17 cellular contexts compared by ENCODE assay signal in genomic region chr15:75961332-75961731, GRCh38. TPM values are rescaled to one million over a fixed set of nuclear protein-coding genes. Genes with fewer than 3 reads are reported as not detected.
DNase-seq lines count a peak whose midpoint lies in the region; ATAC-seq, FAIRE-seq and TF ChIP-seq lines count a peak whose summit lies in the region.
"Had no signal": no experiment of that assay in that cellular context is flagged by ENCODE, and none has a peak within 500 bp of the region (broad histone marks: within the 10 kb centered on the region; RNA-seq: fewer than 3 reads in every experiment).

No MANE protein-coding gene starts in this region.

- TF ChIP-seq EP300 in HepG2 (IDR thresholded peaks at IDR 0.05; ENCODE audit: low read depth in 2 of 2, low read length in 2 of 2), result no peak
- no peak for TF ChIP-seq EP300 in HepG2 (CRISPR knock-in tag; IDR thresholded peaks at IDR 0.05; ENCODE audit: borderline replicate concordance)
- TF ChIP-seq EP300 in Ishikawa (IDR thresholded peaks at IDR 0.05; ENCODE audit: borderline replicate concordance), result no peak
- TF ChIP-seq EP300 in K562 (IDR thresholded peaks at IDR 0.05; ENCODE audit: low read length), result no peak

- H3F3A ChIP-seq in smooth muscle cell (ENCODE audit: low read depth), result no peaks in the 10 kb centered on the region

- H3K4me2 ChIP-seq in HepG2 (ENCODE audit: low read depth, low read length), result no peak overlapping the region
- H3K4me2 ChIP-seq in K562 (ENCODE audit: insufficient read depth, low read length), result no peak overlapping the region
- no peak overlapping the region for H3K4me2 ChIP-seq in smooth muscle cell

- no peaks in the 10 kb centered on the region for H3K79me2 ChIP-seq in HepG2 (ENCODE audit: insufficient read depth, low read length)
- no peaks in the 10 kb centered on the region for H3K79me2 ChIP-seq in K562 (ENCODE audit: control insufficient read depth, insufficient read depth, low read length)
- no peaks in the 10 kb centered on the region for H3K79me2 ChIP-seq in smooth muscle cell (ENCODE audit: low read depth)

- H3K9ac ChIP-seq in HepG2 (ENCODE audit: insufficient read depth, low read depth, low read length), result no peak overlapping the region
- no peak overlapping the region for H3K9ac ChIP-seq in K562 (ENCODE audit: insufficient read depth in 1 of 2, low read depth in 2 of 2, low read length in 2 of 2)
- H3K9ac ChIP-seq in smooth muscle cell (ENCODE audit: low read depth), result no peak overlapping the region

- ATAC-seq in HepG2, result no peak
- no peak for ATAC-seq in right lobe of liver
- ATAC-seq in K562, result no peak
- ATAC-seq in GM19467 (IDR thresholded peaks at IDR 0.05; ENCODE audit: unreplicated experiment), result no peak
- ATAC-seq: CD8-positive, alpha-beta T cell had no signal

- H3K4me1 ChIP-seq in HepG2 (ENCODE audit: insufficient read depth, low read length) (peaks cover 14% of the 10 kb centered on the region), right lobe of liver (no peaks in the 10 kb centered on the region), K562 (replicated peaks in 1 of 2; ENCODE audit: control insufficient read depth in 2 of 2, insufficient read depth in 2 of 2, low read length in 2 of 2) (peaks cover 0 to 7% of the 10 kb centered on the region in 2 experiments; a peak in 1 of 5 replicates), smooth muscle cell (ENCODE audit: low read depth) (no peaks in the 10 kb centered on the region)

- no peak overlapping the region for H3K4me3 ChIP-seq in HepG2 (replicated peaks in 1 of 3; ENCODE audit: insufficient read depth in 1 of 3, low read depth in 2 of 3, low read length in 3 of 3)
- no peak overlapping the region for H3K4me3 ChIP-seq in right lobe of liver
- H3K4me3 ChIP-seq in K562, result no peak overlapping the region
- H3K4me3 ChIP-seq in smooth muscle cell, result no peak overlapping the region

- FAIRE-seq in HepG2 (lab: Jason Lieb, UNC) (no peak), K562 (lab: Jason Lieb, UNC) (no peak)
- FAIRE-seq: D721Med had no signal

- no peaks in the 10 kb centered on the region for H3K9me1 ChIP-seq in K562 (ENCODE audit: control insufficient read depth, insufficient read depth, low read length)

- H4K20me1 ChIP-seq in HepG2 (ENCODE audit: insufficient read depth, low read length) (no peaks in the 10 kb centered on the region), K562 (replicated peaks; ENCODE audit: control insufficient read depth, insufficient read depth, low read length) (no peaks in the 10 kb centered on the region), smooth muscle cell (ENCODE audit: low read depth) (no peaks in the 10 kb centered on the region)

- H3K9me3 ChIP-seq in HepG2 (ENCODE audit: low read length) (no peaks in the 10 kb centered on the region), right lobe of liver (no peaks in the 10 kb centered on the region), K562 (replicated peaks; ENCODE audit: control insufficient read depth, insufficient read depth, low read depth, low read length) (no peaks in the 10 kb centered on the region), smooth muscle cell (replicated peaks; ENCODE audit: low read depth) (no peaks in the 10 kb centered on the region)

- in situ Hi-C loops in HepG2 (cut with HindIII; ENCODE audit: extremely low pct_ligation_motif_present, low pct_unique_long_range_greater_than_20kb), result no loop called here
- in situ Hi-C loops in K562 (cut with MboI), result no loop called here

- DNase-seq in HepG2 (ENCODE audit: low spot score) (no peak), right lobe of liver (no peak), K562 (ENCODE audit: extremely low read depth in 1 of 4, low spot score in 3 of 4) (no peak), substantia nigra (lab: John Stamatoyannopoulos, UW) (no peak), smooth muscle cell (lab: John Stamatoyannopoulos, UW; ENCODE audit: unreplicated experiment) (no peak)
- DNase-seq: CD8-positive, alpha-beta T cell; COR-L47; DMS153; HCEC 1CT; HFFc6; KG1 had no signal

- H3K27me3 ChIP-seq in HepG2 (ENCODE audit: control insufficient read depth in 1 of 2, insufficient read depth in 2 of 2, low read length in 2 of 2) (peaks cover 3 to 4% of the 10 kb centered on the region in 2 experiments; a peak in 1 of 5 replicates), right lobe of liver (no peaks in the 10 kb centered on the region), K562 (ENCODE audit: control insufficient read depth in 2 of 2, insufficient read depth in 2 of 2, low read length in 2 of 2) (no peaks in the 10 kb centered on the region; a peak in 2 of 5 replicates), smooth muscle cell (ENCODE audit: low read depth) (peaks cover 15% of the 10 kb centered on the region)

- no peak overlapping the region for H2AFZ ChIP-seq in HepG2 (ENCODE audit: low read length)
- H2AFZ ChIP-seq in K562 (ENCODE audit: low read depth, low read length), result no peak overlapping the region
- no peak overlapping the region for H2AFZ ChIP-seq in smooth muscle cell (ENCODE audit: low read depth)

- BruUV-seq in HepG2 (replicated peaks; lab: Mats Ljungman, UMichigan) (no TSS peak), K562 (replicated peaks; lab: Mats Ljungman, UMichigan) (no TSS peak)

- TF ChIP-seq RAD21 in HepG2 (CRISPR knock-in tag; IDR thresholded peaks at IDR 0.05), result no peak
- TF ChIP-seq RAD21 in Ishikawa (IDR thresholded peaks at IDR 0.05; ENCODE audit: low read depth), result no peak
- no peak for TF ChIP-seq RAD21 in K562 (CRISPR knock-in tag; conservative IDR thresholded peaks at IDR 0.05 in 1 of 2, IDR thresholded peaks at IDR 0.05 in 1 of 2)

- intact Hi-C loops in HepG2 (cut with micrococcal nuclease; ENCODE audit: unreplicated experiment) (no loop called here), right lobe of liver (cut with DNase I) (no loop called here), K562 (cut with micrococcal nuclease) (no loop called here)

- no peak for TF ChIP-seq POLR2A in HepG2 (IDR thresholded peaks at IDR 0.05; ENCODE audit: insufficient read depth in 1 of 2, low read depth in 2 of 2, low read length in 2 of 2)
- TF ChIP-seq POLR2A in right lobe of liver (IDR thresholded peaks at IDR 0.05), result no peak
- no peak for TF ChIP-seq POLR2A in K562 (conservative IDR thresholded peaks at IDR 0.05)

- H3K27ac ChIP-seq in HepG2 (ENCODE audit: extremely low read length, insufficient read depth, low read length) (no peak overlapping the region), right lobe of liver (no peak overlapping the region), K562 (ENCODE audit: extremely low read depth, low read depth, low read length) (no peak overlapping the region), substantia nigra (ENCODE audit: low read depth, low read length, poor library complexity, severe bottlenecking) (no peak overlapping the region), smooth muscle cell (ENCODE audit: low read depth) (no peak overlapping the region)

- H3K36me3 ChIP-seq in HepG2 (replicated peaks in 1 of 2; ENCODE audit: control insufficient read depth in 1 of 2, insufficient read depth in 2 of 2, low read length in 2 of 2), result no peaks in the 10 kb centered on the region
- H3K36me3 ChIP-seq in right lobe of liver, result no peaks in the 10 kb centered on the region
- no peaks in the 10 kb centered on the region for H3K36me3 ChIP-seq in K562 (ENCODE audit: control insufficient read depth, insufficient read depth, low read length)
- H3K36me3 ChIP-seq in smooth muscle cell (ENCODE audit: low read depth), result no peaks in the 10 kb centered on the region

- TF ChIP-seq CTCF in HepG2 (CRISPR knock-in tag; IDR thresholded peaks at IDR 0.05) (no peak), right lobe of liver (IDR thresholded peaks at IDR 0.05) (no peak), K562 (IDR thresholded peaks at IDR 0.05 in 2 of 3, conservative IDR thresholded peaks at IDR 0.05 in 1 of 3; ENCODE audit: insufficient read depth in 2 of 3, low read depth in 1 of 3, low read length in 3 of 3) (no peak), smooth muscle cell (IDR thresholded peaks at IDR 0.05; ENCODE audit: borderline replicate concordance, insufficient read depth, poor library complexity, severe bottlenecking) (no peak)

- POLR2A ChIA-PET in HepG2 (lab: Yijun Ruan, JAX) (no interaction called here), K562 (lab: Yijun Ruan, JAX) (interaction anchor here (1.1 kb wide), 1 partner anchor 177 kb away, joined by 3 read pairs; no protein-coding TSS in a partner anchor)

- CTCF ChIA-PET in HepG2 (lab: Yijun Ruan, JAX; ENCODE audit: low intra/inter-chr PET ratio, low total read pairs), result no interaction called here
- CTCF ChIA-PET in K562 (lab: Yijun Ruan, JAX; ENCODE audit: low intra/inter-chr PET ratio), result no interaction called here

- 32% methylated on average over 1 of the region's 1 CpG for WGBS in HepG2 (ENCODE audit: low lambda C conversion rate)
- 83% methylated on average over 1 of the region's 1 CpG for WGBS in right lobe of liver (ENCODE audit: insufficient coverage, low coverage, low lambda C conversion rate, missing lambda C conversion rate)
- WGBS in K562 (ENCODE audit: insufficient coverage, low coverage, missing lambda C conversion rate), result 100% methylated on average over 1 of the region's 1 CpG
- WGBS in smooth muscle cell (ENCODE audit: low lambda C conversion rate), result 95% methylated on average over 1 of the region's 1 CpG

RNA-seq across cellular contexts. Expression of gene NRG4, which starts 50.9 kb away (rescaled TPM):
- not detected in 2 replicates for total RNA-seq in HepG2 (2016; rRNA removed; fragmentation: Illumina TruSeq; extraction: Trizol)
- total RNA-seq in HepG2 (2016; cell fraction: cytosol; rRNA removed; fragmentation: Illumina TruSeq; extraction: Trizol; ENCODE audit: low read depth), result not detected in 2 replicates
- total RNA-seq in HepG2 (2016; cell fraction: insoluble cytoplasmic fraction; rRNA removed; fragmentation: Illumina TruSeq; extraction: Trizol), result not detected in 2 replicates
- not detected in 2 replicates for total RNA-seq in HepG2 (2016; cell fraction: membrane; rRNA removed; fragmentation: Illumina TruSeq; extraction: Trizol)
- not detected in 2 replicates for total RNA-seq in HepG2 (2016; cell fraction: nucleus; rRNA removed; fragmentation: Illumina TruSeq; extraction: Trizol)
- polyA plus RNA-seq in HepG2 (2011; rRNA removed), result 0.01 TPM in 1 of 2 replicates, not detected in the other
- polyA plus RNA-seq in HepG2 (2011; cell fraction: cytosol; rRNA removed), result not detected in 2 replicates
- polyA plus RNA-seq in HepG2 (2011; cell fraction: nucleus; rRNA removed), result not detected in 2 replicates
- polyA plus RNA-seq in HepG2 (2012), result 0.43 and 0.79 TPM in 2 replicates
- polyA plus RNA-seq in HepG2 (2016; cell fraction: cytosol; fragmentation: Illumina TruSeq; extraction: Trizol; ENCODE audit: low read depth), result not detected in 2 replicates
- polyA plus RNA-seq in HepG2 (2016; cell fraction: insoluble cytoplasmic fraction; fragmentation: Illumina TruSeq; extraction: Trizol; ENCODE audit: low read depth), result not detected in 2 replicates
- not detected in 2 replicates for polyA plus RNA-seq in HepG2 (2016; cell fraction: membrane; fragmentation: Illumina TruSeq; extraction: Trizol; ENCODE audit: low read depth)
- not detected in 2 replicates for polyA plus RNA-seq in HepG2 (2016; cell fraction: nucleus; fragmentation: Illumina TruSeq; extraction: Trizol; ENCODE audit: insufficient read depth, low read depth)
- 17.9 TPM in 1 of 2 replicates, not detected in the other for polyA minus RNA-seq in HepG2 (2011; rRNA and poly(A)+ RNA removed; ENCODE audit: low replicate concordance)
- not detected in 2 replicates for polyA minus RNA-seq in HepG2 (2011; cell fraction: cytosol; rRNA and poly(A)+ RNA removed)
- polyA minus RNA-seq in HepG2 (2011; cell fraction: nucleus; rRNA and poly(A)+ RNA removed), result not detected in 2 replicates
- total RNA-seq in right lobe of liver, result 1 to 10 TPM in 5 of 6 experiments, under 1 TPM in 1; 0.49 to 2.9 (median 2.0) TPM
- 0.58 and 1.0 TPM in 2 replicates for total RNA-seq in K562 (2011; cell fraction: chromatin; rRNA removed; ENCODE audit: low replicate concordance)
- 0.83 TPM in 1 of 2 replicates, not detected in the other for total RNA-seq in K562 (2011; cell fraction: nucleolus; rRNA removed)
- 0.61 and 0.81 TPM in 2 replicates for total RNA-seq in K562 (2011; cell fraction: nucleoplasm; rRNA removed)
- 0.50 and 0.86 TPM in 2 replicates for total RNA-seq in K562 (2014; rRNA removed)
- 0.76 and 0.80 TPM in 2 replicates for total RNA-seq in K562 (2014; rRNA removed; fragmentation: Illumina TruSeq; extraction: Trizol)
- 1.7 and 2.3 TPM in 2 replicates for total RNA-seq in K562 (2015; rRNA removed; fragmentation: Illumina TruSeq; extraction: Trizol)
- total RNA-seq in K562 (2021), result 1.5 TPM in 2 replicates
- polyA plus RNA-seq in K562 (2011; rRNA removed), result 0.05 and 0.33 TPM in 2 replicates
- 0.37 TPM in 1 of 2 replicates, not detected in the other for polyA plus RNA-seq in K562 (2011; cell fraction: cytosol; rRNA removed)
- polyA plus RNA-seq in K562 (2011; cell fraction: nucleus; rRNA removed), result 0.04 and 0.10 TPM in 2 replicates
- polyA plus RNA-seq in K562 (2012), result 1.4 and 1.8 TPM in 2 replicates
- polyA plus RNA-seq in K562 (2014; fragmentation: Illumina TruSeq; extraction: Trizol), result 0.71 and 1.2 TPM in 2 replicates
- 1 to 10 TPM; 2.4 to 2.5 TPM for polyA plus RNA-seq in K562 (2014; fragmentation: Nextera tagmentation; extraction: Ambion mirVana)
- 0.60 and 1.2 TPM in 2 replicates for polyA plus RNA-seq in K562 (2014; rRNA removed)
- 0.95 TPM in 1 of 2 replicates, not detected in the other for polyA minus RNA-seq in K562 (2011; rRNA and poly(A)+ RNA removed)
- polyA minus RNA-seq in K562 (2011; cell fraction: cytosol; rRNA and poly(A)+ RNA removed), result not detected in 2 replicates
- 0.11 and 0.27 TPM in 2 replicates for polyA minus RNA-seq in K562 (2011; cell fraction: nucleus; rRNA and poly(A)+ RNA removed)
- total RNA-seq in smooth muscle cell, result 0.13 TPM in 1 of 2 replicates, not detected in the other
- 0.30 and 0.37 TPM in 2 replicates for polyA plus RNA-seq in smooth muscle cell
- total RNA-seq: A673; CD8-positive, alpha-beta T cell; HFFc6; HT1080 had no signal
- polyA plus RNA-seq: BJ had no signal

RNA-seq across cellular contexts. Expression of gene FBXO22, which starts 57.7 kb away (rescaled TPM):
- total RNA-seq in HepG2 (2016; rRNA removed; fragmentation: Illumina TruSeq; extraction: Trizol), result 112 and 179 TPM in 2 replicates
- 21.5 and 24.9 TPM in 2 replicates for total RNA-seq in HepG2 (2016; cell fraction: cytosol; rRNA removed; fragmentation: Illumina TruSeq; extraction: Trizol; ENCODE audit: low read depth)
- 120 and 197 TPM in 2 replicates for total RNA-seq in HepG2 (2016; cell fraction: insoluble cytoplasmic fraction; rRNA removed; fragmentation: Illumina TruSeq; extraction: Trizol)
- 48.5 and 56.0 TPM in 2 replicates for total RNA-seq in HepG2 (2016; cell fraction: membrane; rRNA removed; fragmentation: Illumina TruSeq; extraction: Trizol)
- 74.1 and 87.3 TPM in 2 replicates for total RNA-seq in HepG2 (2016; cell fraction: nucleus; rRNA removed; fragmentation: Illumina TruSeq; extraction: Trizol)
- 42.5 and 45.7 TPM in 2 replicates for polyA plus RNA-seq in HepG2 (2011; rRNA removed)
- polyA plus RNA-seq in HepG2 (2011; cell fraction: cytosol; rRNA removed), result 29.7 and 36.0 TPM in 2 replicates
- 27.8 and 32.3 TPM in 2 replicates for polyA plus RNA-seq in HepG2 (2011; cell fraction: nucleus; rRNA removed)
- 49.1 and 62.3 TPM in 2 replicates for polyA plus RNA-seq in HepG2 (2012)
- 22.4 and 27.7 TPM in 2 replicates for polyA plus RNA-seq in HepG2 (2016; cell fraction: cytosol; fragmentation: Illumina TruSeq; extraction: Trizol; ENCODE audit: low read depth)
- 149 and 155 TPM in 2 replicates for polyA plus RNA-seq in HepG2 (2016; cell fraction: insoluble cytoplasmic fraction; fragmentation: Illumina TruSeq; extraction: Trizol; ENCODE audit: low read depth)
- 36.1 and 39.4 TPM in 2 replicates for polyA plus RNA-seq in HepG2 (2016; cell fraction: membrane; fragmentation: Illumina TruSeq; extraction: Trizol; ENCODE audit: low read depth)
- polyA plus RNA-seq in HepG2 (2016; cell fraction: nucleus; fragmentation: Illumina TruSeq; extraction: Trizol; ENCODE audit: insufficient read depth, low read depth), result 78.1 and 88.1 TPM in 2 replicates
- polyA minus RNA-seq in HepG2 (2011; rRNA and poly(A)+ RNA removed; ENCODE audit: low replicate concordance), result 79.9 and 90.6 TPM in 2 replicates
- 46.8 and 48.9 TPM in 2 replicates for polyA minus RNA-seq in HepG2 (2011; cell fraction: cytosol; rRNA and poly(A)+ RNA removed)
- polyA minus RNA-seq in HepG2 (2011; cell fraction: nucleus; rRNA and poly(A)+ RNA removed), result 61.4 and 66.2 TPM in 2 replicates
- 10 to 100 TPM; 17.3 to 26.6 (median 20.0) TPM for total RNA-seq in right lobe of liver
- 64.2 and 108 TPM in 2 replicates for total RNA-seq in K562 (2011; cell fraction: chromatin; rRNA removed; ENCODE audit: low replicate concordance)
- 35.4 and 44.9 TPM in 2 replicates for total RNA-seq in K562 (2011; cell fraction: nucleolus; rRNA removed)
- 59.8 and 82.0 TPM in 2 replicates for total RNA-seq in K562 (2011; cell fraction: nucleoplasm; rRNA removed)
- total RNA-seq in K562 (2014; rRNA removed), result 68.8 and 69.6 TPM in 2 replicates
- 75.5 and 81.7 TPM in 2 replicates for total RNA-seq in K562 (2014; rRNA removed; fragmentation: Illumina TruSeq; extraction: Trizol)
- 52.7 and 53.0 TPM in 2 replicates for total RNA-seq in K562 (2015; rRNA removed; fragmentation: Illumina TruSeq; extraction: Trizol)
- 81.4 and 85.9 TPM in 2 replicates for total RNA-seq in K562 (2021)
- polyA plus RNA-seq in K562 (2011; rRNA removed), result 76.6 and 99.4 TPM in 2 replicates
- 45.7 and 49.8 TPM in 2 replicates for polyA plus RNA-seq in K562 (2011; cell fraction: cytosol; rRNA removed)
- polyA plus RNA-seq in K562 (2011; cell fraction: nucleus; rRNA removed), result 61.1 and 62.7 TPM in 2 replicates
- polyA plus RNA-seq in K562 (2012), result 49.0 and 61.2 TPM in 2 replicates
- polyA plus RNA-seq in K562 (2014; fragmentation: Illumina TruSeq; extraction: Trizol), result 53.4 and 66.5 TPM in 2 replicates
- polyA plus RNA-seq in K562 (2014; fragmentation: Nextera tagmentation; extraction: Ambion mirVana), result 10 to 100 TPM; 24.4 to 31.0 TPM
- polyA plus RNA-seq in K562 (2014; rRNA removed), result 54.8 and 63.4 TPM in 2 replicates
- 74.7 and 82.1 TPM in 2 replicates for polyA minus RNA-seq in K562 (2011; rRNA and poly(A)+ RNA removed)
- 41.8 and 46.7 TPM in 2 replicates for polyA minus RNA-seq in K562 (2011; cell fraction: cytosol; rRNA and poly(A)+ RNA removed)
- polyA minus RNA-seq in K562 (2011; cell fraction: nucleus; rRNA and poly(A)+ RNA removed), result 35.5 and 53.4 TPM in 2 replicates
- total RNA-seq in smooth muscle cell, result 51.5 and 55.9 TPM in 2 replicates
- polyA plus RNA-seq in smooth muscle cell, result 60.1 and 70.4 TPM in 2 replicates

Comparison
In these comparisons a context has a peak if more than half of its experiments do, and no peak if none do; other contexts are left out.
1. Of the 241 proteins assayed by ChIP-seq in both HepG2 and K562: peak only in HepG2: FOXA1, FOXA3, FOXJ3, NFIC, RERE and ZNF609; only in K562: none; in both: CEBPB and CEBPG; in neither: 230; mixed calls (peak in some experiments, not most) for 3.